Comparison of ENCODE assay signal across 25 cellular contexts in the genomic region with DNA sequence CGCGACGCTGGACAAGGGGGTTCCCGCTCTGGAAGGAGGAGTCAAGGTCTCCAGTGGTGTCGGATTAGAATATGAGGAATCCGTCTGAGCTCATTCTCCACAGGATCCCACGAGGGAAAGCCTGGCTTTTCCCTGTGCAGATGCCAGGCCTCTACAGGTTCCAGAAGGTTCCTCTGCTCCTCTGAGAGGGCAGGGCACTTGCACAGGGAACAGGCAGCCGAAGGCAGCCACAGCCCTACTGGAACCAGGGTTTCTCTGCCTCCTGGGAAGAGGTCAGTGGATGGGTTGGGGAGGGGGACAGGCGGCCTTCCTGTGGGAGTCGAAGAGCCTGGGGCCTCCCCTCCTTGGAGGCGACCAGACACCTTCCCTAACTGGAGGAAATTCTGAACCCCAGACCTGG. TPM values are rescaled to one million over a fixed set of nuclear protein-coding genes. Genes with fewer than 3 reads are reported as not detected.
DNase-seq lines count a peak whose midpoint lies in the region; ATAC-seq, FAIRE-seq and TF ChIP-seq lines count a peak whose summit lies in the region.
"Had no signal": no experiment of that assay in that cellular context is flagged by ENCODE, and none has a peak within 500 bp of the region (broad histone marks: within the 10 kb centered on the region; RNA-seq: fewer than 3 reads in every experiment).

No MANE protein-coding gene starts in this region.

- no peak overlapping the region for H3K27ac Mint-ChIP-seq in activated CD4-positive, alpha-beta T cell treated with anti-CD3 and anti-CD28 coated beads, Interleukin-2, amount 10 ng/mL, durations not matched to agents 24 days and 14 days

- H3K36me3 ChIP-seq in BLaER1 (no peaks in the 10 kb centered on the region), RWPE2 (ENCODE audit: low read depth) (no peaks in the 10 kb centered on the region), kidney (ENCODE audit: control insufficient read depth in 1 of 2, insufficient read depth in 2 of 2, low read length in 2 of 2) (no peaks in the 10 kb centered on the region)
- H3K36me3 ChIP-seq: Peyer's patch had no signal

- intact Hi-C loops in activated CD4-positive, alpha-beta T cell treated with anti-CD3 and anti-CD28 coated beads, Interleukin-2, amount 10 ng/mL, durations not matched to agents 24 days and 14 days (cut with micrococcal nuclease), result no loop called here
- intact Hi-C loops in kidney (cut with DNase I), result no loop called here

- no peaks in the 10 kb centered on the region for H4K20me1 ChIP-seq in BLaER1

- peaks cover 4% of the 10 kb centered on the region for H3K27me3 Mint-ChIP-seq in activated CD4-positive, alpha-beta T cell treated with anti-CD3 and anti-CD28 coated beads, Interleukin-2, amount 10 ng/mL, durations not matched to agents 24 days and 14 days

- FAIRE-seq in kidney (lab: Jason Lieb, UNC), result no peak
- FAIRE-seq: GM19239 had no signal

- no peak overlapping the region for H3K4me3 ChIP-seq in BLaER1
- H3K4me3 ChIP-seq in RWPE2 (ENCODE audit: severe bottlenecking), result no peak overlapping the region
- H3K4me3 ChIP-seq in kidney (ENCODE audit: low read length in 2 of 2), result no peak overlapping the region

- H3K4me1 ChIP-seq in BLaER1, result peaks cover 13% of the 10 kb centered on the region
- H3K4me1 ChIP-seq in RWPE2 (ENCODE audit: insufficient read depth, poor library complexity, severe bottlenecking), result no peaks in the 10 kb centered on the region
- H3K4me1 ChIP-seq in kidney (ENCODE audit: control insufficient read depth in 1 of 2, insufficient read depth in 1 of 2, low read depth in 1 of 2, low read length in 2 of 2), result peaks cover 0 to 2% of the 10 kb centered on the region in 2 donors

- no peak overlapping the region for H3K4me3 Mint-ChIP-seq in activated CD4-positive, alpha-beta T cell treated with anti-CD3 and anti-CD28 coated beads, Interleukin-2, amount 10 ng/mL, durations not matched to agents 24 days and 14 days

- peak; percentile 52 for DNase-seq in activated CD4-positive, alpha-beta T cell treated with anti-CD3 and anti-CD28 coated beads, Interleukin-2, amount 10 ng/mL, durations not matched to agents 24 days and 14 days
- no peak for DNase-seq in activated CD4-positive, alpha-beta T cell treated with anti-CD3 and anti-CD28 coated beads, Interleukin-2, amount 50 U/mL, for 48 hours
- DNase-seq in RWPE2 (ENCODE audit: low spot score) (peak; percentile 20), kidney (peak; percentile 32), COLO668 (lab: John Stamatoyannopoulos, UW; ENCODE audit: unreplicated experiment) (no peak)
- DNase-seq: AML-193; Caco-2; DMS153; GOT3; NCI-H1092 treated with DMSO at 0.1 percent for 48 hours; NCI-H146; NCI-H2081; NCI-H2171 treated with DMSO at 0.1 percent for 48 hours; NCI-H510A; NCI-H748 treated with DMSO at 0.1 percent for 48 hours; NK-92 treated with Interleukin-12 subunit alpha and Interleukin-12 subunit beta, amount 100 ng/mL, for 24 hours; SIG-M5 had no signal

- H3K9ac ChIP-seq in BLaER1, result no peak overlapping the region
- no peak overlapping the region for H3K9ac ChIP-seq in kidney (ENCODE audit: low read length in 2 of 2)

- H3K27ac ChIP-seq in BLaER1 (no peak overlapping the region), RWPE2 (ENCODE audit: poor library complexity, severe bottlenecking) (no peak overlapping the region), kidney (ENCODE audit: low read depth in 2 of 2, low read length in 2 of 2) (no peak overlapping the region)
- H3K27ac ChIP-seq: 22Rv1 had no signal

- H3K9me3 ChIP-seq in BLaER1, result no peaks in the 10 kb centered on the region
- H3K9me3 ChIP-seq in RWPE2 (ENCODE audit: severe bottlenecking), result no peaks in the 10 kb centered on the region
- no peaks in the 10 kb centered on the region for H3K9me3 ChIP-seq in kidney (ENCODE audit: control insufficient read depth in 1 of 2, low read length in 2 of 2)
- H3K9me3 ChIP-seq: Caco-2, Peyer's patch had no signal

- no peaks in the 10 kb centered on the region for H3K36me3 Mint-ChIP-seq in activated CD4-positive, alpha-beta T cell treated with anti-CD3 and anti-CD28 coated beads, Interleukin-2, amount 10 ng/mL, durations not matched to agents 24 days and 14 days (ENCODE audit: low read depth)

- ATAC-seq in RWPE2 (ENCODE audit: low read depth), result no peak
- no peak for ATAC-seq in GM19395 (IDR thresholded peaks at IDR 0.05; ENCODE audit: unreplicated experiment)
- no peak for ATAC-seq in GM21515 (IDR thresholded peaks at IDR 0.05; ENCODE audit: unreplicated experiment)

- peaks cover 7% of the 10 kb centered on the region for H3K4me1 Mint-ChIP-seq in activated CD4-positive, alpha-beta T cell treated with anti-CD3 and anti-CD28 coated beads, Interleukin-2, amount 10 ng/mL, durations not matched to agents 24 days and 14 days

- TF ChIP-seq CTCF in RWPE2 (IDR thresholded peaks at IDR 0.05; ENCODE audit: poor library complexity, severe bottlenecking) (no peak), kidney (IDR thresholded peaks at IDR 0.05; ENCODE audit: borderline replicate concordance, extremely low read depth, insufficient read depth) (no peak)

- H3K27me3 ChIP-seq in BLaER1 (no peaks in the 10 kb centered on the region), RWPE2 (ENCODE audit: insufficient read depth, poor library complexity, severe bottlenecking) (peaks cover 15% of the 10 kb centered on the region)
- H3K27me3 ChIP-seq: Peyer's patch had no signal

- no peaks in the 10 kb centered on the region for H3K9me3 Mint-ChIP-seq in activated CD4-positive, alpha-beta T cell treated with anti-CD3 and anti-CD28 coated beads, Interleukin-2, amount 10 ng/mL, durations not matched to agents 24 days and 14 days

- peak overlapping the region; percentile 61 for H3K4me2 ChIP-seq in BLaER1

RNA-seq across cellular contexts. Expression of gene AQP12A, which starts 1.7 kb away (rescaled TPM):
- total RNA-seq in activated CD4-positive, alpha-beta T cell treated with anti-CD3 and anti-CD28 coated beads, Interleukin-2, amount 10 ng/mL, durations not matched to agents 24 days and 14 days, result not detected in 2 replicates
- not detected for total RNA-seq in kidney
- not detected for polyA plus RNA-seq in kidney (ENCODE audit: insufficient read depth, low read depth, low replicate concordance)
- total RNA-seq: Caco-2, Daoy, LHCN-M2 had no signal

RNA-seq across cellular contexts. Expression of gene AQP12B, which starts 7.3 kb away (rescaled TPM):
- total RNA-seq in activated CD4-positive, alpha-beta T cell treated with anti-CD3 and anti-CD28 coated beads, Interleukin-2, amount 10 ng/mL, durations not matched to agents 24 days and 14 days, result not detected in 2 replicates
- not detected for total RNA-seq in kidney
- polyA plus RNA-seq in kidney (ENCODE audit: insufficient read depth, low read depth, low replicate concordance), result not detected
- total RNA-seq: Caco-2, Daoy, LHCN-M2 had no signal

Comparison
In these comparisons a context has a peak if more than half of its experiments do, and no peak if none do; other contexts are left out.
1. DNase-seq: peak in activated CD4-positive, alpha-beta T cell treated with anti-CD3 and anti-CD28 coated beads, Interleukin-2, amount 10 ng/mL, durations not matched to agents 24 days and 14 days (single experiment), RWPE2 (single experiment) and kidney (single experiment); none in activated CD4-positive, alpha-beta T cell treated with anti-CD3 and anti-CD28 coated beads, Interleukin-2, amount 50 U/mL, for 48 hours (0 of 2) and COLO668 (single experiment).